In the genomic region with DNA sequence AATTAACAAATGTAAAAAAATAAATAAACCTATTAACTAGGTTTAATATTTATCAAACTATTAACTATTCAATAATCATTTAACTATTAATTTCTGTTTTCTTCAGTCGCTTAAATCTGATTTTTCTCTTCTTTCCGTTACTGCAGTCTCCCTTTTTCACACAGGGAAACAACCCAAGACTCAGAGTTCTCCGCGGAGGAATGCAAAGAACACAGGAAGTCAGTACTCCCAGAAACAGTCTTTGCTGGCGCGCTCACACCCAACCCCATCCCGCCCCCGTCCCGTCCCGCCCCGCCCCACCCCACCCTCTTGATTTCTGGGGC, we compare ENCODE assay signal across 8 cellular contexts. TPM values are rescaled to one million over a fixed set of nuclear protein-coding genes. Genes with fewer than 3 reads are reported as not detected.
A peak's percentile ranks its signal among the peaks of the same experiment; 100 is the strongest.
DNase-seq lines count a peak whose midpoint lies in the region; ATAC-seq, FAIRE-seq and TF ChIP-seq lines count a peak whose summit lies in the region.

No MANE protein-coding gene starts in this region.

- H3K9me3 ChIP-seq in adrenal gland (replicated peaks in 1 of 3) (no peaks in the 10 kb centered on the region), HepG2 (ENCODE audit: low read length) (no peaks in the 10 kb centered on the region), thymus (ENCODE audit: control insufficient read depth) (no peaks in the 10 kb centered on the region)

- peak overlapping the region in 4 of 5 donors; percentile 48 to 90 (median 86) for H3K27ac ChIP-seq in adrenal gland
- H3K27ac ChIP-seq in HepG2 (ENCODE audit: extremely low read length, insufficient read depth, low read length), result peak overlapping the region; percentile 76
- peak overlapping the region; percentile 64 for H3K27ac ChIP-seq in thymus (ENCODE audit: low read depth)

- H4K20me1 ChIP-seq in HepG2 (ENCODE audit: insufficient read depth, low read length), result 0 out of 2 replicates have a peak, but pooled peaks cover 3% of the 10 kb centered on the region

- intact Hi-C loops in adrenal gland (cut with DNase I), result no loop called here
- intact Hi-C loops in HepG2 (cut with micrococcal nuclease; ENCODE audit: unreplicated experiment), result no loop called here

- POLR2A ChIA-PET in activated CD4-positive, alpha-beta T cell treated with anti-CD3 and anti-CD28 coated beads, Interleukin-2, amount 10 ng/mL, durations not matched to agents 7 days and 5 days (lab: Charles Lee), result no interaction called here
- POLR2A ChIA-PET in HepG2 (lab: Yijun Ruan, JAX), result interaction anchor here (0.9 kb wide), 1 partner anchor 14 kb away, joined by 3 read pairs; no protein-coding TSS in a partner anchor

- peak overlapping the region; percentile 77 for H2AFZ ChIP-seq in HepG2 (ENCODE audit: low read length)

- no peak for TF ChIP-seq RAD21 in HepG2 (CRISPR knock-in tag; IDR thresholded peaks at IDR 0.05)

- H3K79me2 ChIP-seq in HepG2 (ENCODE audit: insufficient read depth, low read length), result peaks cover 13% of the 10 kb centered on the region

- H3K4me2 ChIP-seq in HepG2 (ENCODE audit: low read depth, low read length), result peak overlapping the region; percentile 77

- CTCF ChIA-PET in activated CD4-positive, alpha-beta T cell treated with anti-CD3 and anti-CD28 coated beads, Interleukin-2, amount 10 ng/mL, durations not matched to agents 7 days and 5 days (lab: Charles Lee), result interaction anchor here (2.2 kb wide), 1 partner anchor 18 kb away, joined by 15 read pairs; no protein-coding TSS in a partner anchor
- CTCF ChIA-PET in HepG2 (lab: Yijun Ruan, JAX; ENCODE audit: low intra/inter-chr PET ratio, low total read pairs), result interaction anchor here (0.8 to 1.5 kb wide), 3 partner anchors 19 to 103 kb away, joined by 3 to 6 read pairs (median 4); no protein-coding TSS in a partner anchor

- H3K4me1 Mint-ChIP-seq in activated CD4-positive, alpha-beta T cell treated with anti-CD3 and anti-CD28 coated beads, Interleukin-2, amount 10 ng/mL, durations not matched to agents 7 days and 5 days, result peaks cover 44% of the 10 kb centered on the region

- in situ Hi-C loops in HepG2 (cut with HindIII; ENCODE audit: extremely low pct_ligation_motif_present, low pct_unique_long_range_greater_than_20kb), result loop anchor here (25.0 kb wide), 1 partner anchor 652 kb away; a partner anchor contains a TSS

- H3K36me3 ChIP-seq in adrenal gland (replicated peaks in 1 of 2), result peaks cover 0 to 29% of the 10 kb centered on the region in 2 donors
- peaks cover 12 to 25% of the 10 kb centered on the region in 2 experiments for H3K36me3 ChIP-seq in HepG2 (replicated peaks in 1 of 2; ENCODE audit: control insufficient read depth in 1 of 2, insufficient read depth in 2 of 2, low read length in 2 of 2)
- H3K36me3 ChIP-seq in thymus (ENCODE audit: control insufficient read depth, insufficient read depth), result peaks cover 19% of the 10 kb centered on the region

- peak overlapping the region; percentile 90 for H3K27ac Mint-ChIP-seq in activated CD4-positive, alpha-beta T cell treated with anti-CD3 and anti-CD28 coated beads, Interleukin-2, amount 10 ng/mL, durations not matched to agents 7 days and 5 days

- no TSS peak for BruUV-seq in HepG2 (replicated peaks; lab: Mats Ljungman, UMichigan)

- no peaks in the 10 kb centered on the region for H3K9me3 Mint-ChIP-seq in activated CD4-positive, alpha-beta T cell treated with anti-CD3 and anti-CD28 coated beads, Interleukin-2, amount 10 ng/mL, durations not matched to agents 7 days and 5 days

- TF ChIP-seq POLR2A in adrenal gland (IDR thresholded peaks at IDR 0.05) (peak in 1 of 2 donors; percentile 57), HepG2 (IDR thresholded peaks at IDR 0.05; ENCODE audit: insufficient read depth in 1 of 2, low read depth in 2 of 2, low read length in 2 of 2) (no peak)

- peak overlapping the region; percentile 91 for H3K4me3 Mint-ChIP-seq in activated CD4-positive, alpha-beta T cell treated with anti-CD3 and anti-CD28 coated beads, Interleukin-2, amount 10 ng/mL, durations not matched to agents 7 days and 5 days

- DNase-seq in activated CD4-positive, alpha-beta T cell treated with anti-CD3 and anti-CD28 coated beads, Interleukin-2, amount 10 ng/mL, durations not matched to agents 7 days and 5 days, result no peak
- DNase-seq in activated CD4-positive, alpha-beta T cell treated with anti-CD3 and anti-CD28 coated beads for 48 hours, result no peak
- no peak for DNase-seq in adrenal gland
- no peak for DNase-seq in HepG2 (ENCODE audit: low spot score)
- no peak for DNase-seq in RCC 7860 (ENCODE audit: low spot score)
- DNase-seq in activated effector memory CD4-positive, alpha-beta T cell treated with Interleukin-2 at 50 U/mL for 16 hours, result no peak
- no peak for DNase-seq in frontal cortex (ENCODE audit: low spot score in 2 of 2)

- H3K36me3 Mint-ChIP-seq in activated CD4-positive, alpha-beta T cell treated with anti-CD3 and anti-CD28 coated beads, Interleukin-2, amount 10 ng/mL, durations not matched to agents 7 days and 5 days (ENCODE audit: low read depth), result peaks cover 28% of the 10 kb centered on the region

- FAIRE-seq in HepG2 (lab: Jason Lieb, UNC) (no peak), RCC 7860 (lab: Jason Lieb, UNC) (no peak), frontal cortex (lab: Jason Lieb, UNC) (no peak)

- peak overlapping the region; percentile 43; the same call in 1 of the 2 replicates for H3K9ac ChIP-seq in HepG2 (ENCODE audit: insufficient read depth, low read depth, low read length)

- WGBS in adrenal gland, 4 donors, result 0 to 1% (median 1%) methylated on average over 9 to 11 of the region's 11 CpGs
- 5% methylated on average over 11 of the region's 11 CpGs for WGBS in HepG2 (ENCODE audit: low lambda C conversion rate)
- 3% methylated on average over 11 of the region's 11 CpGs for WGBS in thymus

- H3K4me3 ChIP-seq in adrenal gland (peak overlapping the region in 2 of 4 donors; percentile 88 to 95), HepG2 (replicated peaks in 1 of 3; ENCODE audit: insufficient read depth in 1 of 3, low read depth in 2 of 3, low read length in 3 of 3) (peak overlapping the region; percentile 17 to 94 (median 72); a peak in 5 of 6 replicates), thymus (ENCODE audit: low read length) (peak overlapping the region; percentile 85)

- TF ChIP-seq EP300 in HepG2 (IDR thresholded peaks at IDR 0.05; ENCODE audit: low read depth in 2 of 2, low read length in 2 of 2) (no peak), HepG2 (CRISPR knock-in tag; IDR thresholded peaks at IDR 0.05; ENCODE audit: borderline replicate concordance) (no peak)

- TF ChIP-seq CTCF in adrenal gland (IDR thresholded peaks at IDR 0.05) (no peak), HepG2 (CRISPR knock-in tag; IDR thresholded peaks at IDR 0.05) (no peak)

- no peaks in the 10 kb centered on the region for H3K27me3 Mint-ChIP-seq in activated CD4-positive, alpha-beta T cell treated with anti-CD3 and anti-CD28 coated beads, Interleukin-2, amount 10 ng/mL, durations not matched to agents 7 days and 5 days

- no peak for ATAC-seq in HepG2

- H3K27me3 ChIP-seq in adrenal gland (no peaks in the 10 kb centered on the region), HepG2 (ENCODE audit: control insufficient read depth in 1 of 2, insufficient read depth in 2 of 2, low read length in 2 of 2) (no peaks in the 10 kb centered on the region; a peak in 2 of 5 replicates), thymus (ENCODE audit: control insufficient read depth, insufficient read depth) (no peaks in the 10 kb centered on the region)

- H3K4me1 ChIP-seq in adrenal gland (replicated peaks in 1 of 2) (peaks cover 22 to 39% of the 10 kb centered on the region in 2 donors), HepG2 (ENCODE audit: insufficient read depth, low read length) (peaks cover 26% of the 10 kb centered on the region), thymus (ENCODE audit: control insufficient read depth, insufficient read depth, low read length) (peaks cover 20% of the 10 kb centered on the region)

RNA-seq across cellular contexts. Expression of a gene that starts 0.4 kb away (rescaled TPM):
- 10 to 100 TPM; 97.4 to 99.6 TPM for total RNA-seq in activated CD4-positive, alpha-beta T cell treated with anti-CD3 and anti-CD28 coated beads, Interleukin-2, amount 10 ng/mL, durations not matched to agents 7 days and 5 days
- 100 to 1,000 TPM in 3 of 8 donors, 10 to 100 TPM in 5; 66.2 to 231 (median 90.5) TPM for total RNA-seq in adrenal gland
- 100 to 1,000 TPM in 2 of 3 donors, 10 to 100 TPM in 1; 86.9 to 202 (median 176) TPM for polyA plus RNA-seq in adrenal gland
- 46.9 and 122 TPM in 2 replicates for total RNA-seq in HepG2 (2016; rRNA removed; fragmentation: Illumina TruSeq; extraction: Trizol)
- 18.7 and 20.5 TPM in 2 replicates for total RNA-seq in HepG2 (2016; cell fraction: cytosol; rRNA removed; fragmentation: Illumina TruSeq; extraction: Trizol; ENCODE audit: low read depth)
- 49.4 and 123 TPM in 2 replicates for total RNA-seq in HepG2 (2016; cell fraction: insoluble cytoplasmic fraction; rRNA removed; fragmentation: Illumina TruSeq; extraction: Trizol)
- total RNA-seq in HepG2 (2016; cell fraction: membrane; rRNA removed; fragmentation: Illumina TruSeq; extraction: Trizol), result 27.3 and 30.4 TPM in 2 replicates
- 151 and 177 TPM in 2 replicates for total RNA-seq in HepG2 (2016; cell fraction: nucleus; rRNA removed; fragmentation: Illumina TruSeq; extraction: Trizol)
- 181 and 199 TPM in 2 replicates for polyA plus RNA-seq in HepG2 (2011; rRNA removed)
- 74.5 and 86.8 TPM in 2 replicates for polyA plus RNA-seq in HepG2 (2011; cell fraction: cytosol; rRNA removed)
- polyA plus RNA-seq in HepG2 (2011; cell fraction: nucleus; rRNA removed), result 820 and 854 TPM in 2 replicates
- polyA plus RNA-seq in HepG2 (2012), result 82.9 and 101 TPM in 2 replicates
- 14.7 and 14.8 TPM in 2 replicates for polyA plus RNA-seq in HepG2 (2016; cell fraction: cytosol; fragmentation: Illumina TruSeq; extraction: Trizol; ENCODE audit: low read depth)
- 45.9 and 46.8 TPM in 2 replicates for polyA plus RNA-seq in HepG2 (2016; cell fraction: insoluble cytoplasmic fraction; fragmentation: Illumina TruSeq; extraction: Trizol; ENCODE audit: low read depth)
- 20.2 and 21.4 TPM in 2 replicates for polyA plus RNA-seq in HepG2 (2016; cell fraction: membrane; fragmentation: Illumina TruSeq; extraction: Trizol; ENCODE audit: low read depth)
- polyA plus RNA-seq in HepG2 (2016; cell fraction: nucleus; fragmentation: Illumina TruSeq; extraction: Trizol; ENCODE audit: insufficient read depth, low read depth), result 319 and 359 TPM in 2 replicates
- polyA minus RNA-seq in HepG2 (2011; rRNA and poly(A)+ RNA removed; ENCODE audit: low replicate concordance), result 85.8 and 94.1 TPM in 2 replicates
- polyA minus RNA-seq in HepG2 (2011; cell fraction: cytosol; rRNA and poly(A)+ RNA removed), result 23.1 and 30.7 TPM in 2 replicates
- polyA minus RNA-seq in HepG2 (2011; cell fraction: nucleus; rRNA and poly(A)+ RNA removed), result 121 and 123 TPM in 2 replicates
- 99.5 TPM for polyA plus RNA-seq in thymus
- total RNA-seq in frontal cortex, result 27.7 TPM

RNA-seq across cellular contexts. Expression of a gene that starts 9.7 kb away (rescaled TPM):
- under 1 TPM; 0.25 to 0.37 TPM for total RNA-seq in activated CD4-positive, alpha-beta T cell treated with anti-CD3 and anti-CD28 coated beads, Interleukin-2, amount 10 ng/mL, durations not matched to agents 7 days and 5 days
- total RNA-seq in adrenal gland (under 1 TPM in 1 of 8 donors, not detected in 7; 0.29 TPM), HepG2 (2016; rRNA removed; fragmentation: Illumina TruSeq; extraction: Trizol) (0.11 TPM in 1 of 2 replicates, not detected in the other), frontal cortex (not detected)
- polyA plus RNA-seq in adrenal gland (under 1 TPM in 1 of 3 donors, not detected in 2; 0.24 TPM), HepG2 (2011; rRNA removed) (0.05 and 0.08 TPM in 2 replicates), thymus (7.0 TPM)
- not detected in 2 replicates for total RNA-seq in HepG2 (2016; cell fraction: cytosol; rRNA removed; fragmentation: Illumina TruSeq; extraction: Trizol; ENCODE audit: low read depth)
- not detected in 2 replicates for total RNA-seq in HepG2 (2016; cell fraction: insoluble cytoplasmic fraction; rRNA removed; fragmentation: Illumina TruSeq; extraction: Trizol)
- total RNA-seq in HepG2 (2016; cell fraction: membrane; rRNA removed; fragmentation: Illumina TruSeq; extraction: Trizol), result not detected in 2 replicates
- not detected in 2 replicates for total RNA-seq in HepG2 (2016; cell fraction: nucleus; rRNA removed; fragmentation: Illumina TruSeq; extraction: Trizol)
- polyA plus RNA-seq in HepG2 (2011; cell fraction: cytosol; rRNA removed), result not detected in 2 replicates
- polyA plus RNA-seq in HepG2 (2011; cell fraction: nucleus; rRNA removed), result 0.19 and 0.23 TPM in 2 replicates
- polyA plus RNA-seq in HepG2 (2012), result not detected in 2 replicates
- not detected in 2 replicates for polyA plus RNA-seq in HepG2 (2016; cell fraction: cytosol; fragmentation: Illumina TruSeq; extraction: Trizol; ENCODE audit: low read depth)
- polyA plus RNA-seq in HepG2 (2016; cell fraction: insoluble cytoplasmic fraction; fragmentation: Illumina TruSeq; extraction: Trizol; ENCODE audit: low read depth), result not detected in 2 replicates
- not detected in 2 replicates for polyA plus RNA-seq in HepG2 (2016; cell fraction: membrane; fragmentation: Illumina TruSeq; extraction: Trizol; ENCODE audit: low read depth)
- polyA plus RNA-seq in HepG2 (2016; cell fraction: nucleus; fragmentation: Illumina TruSeq; extraction: Trizol; ENCODE audit: insufficient read depth, low read depth), result 0.37 TPM in 1 of 2 replicates, not detected in the other
- 0.80 TPM in 1 of 2 replicates, not detected in the other for polyA minus RNA-seq in HepG2 (2011; rRNA and poly(A)+ RNA removed; ENCODE audit: low replicate concordance)
- not detected in 2 replicates for polyA minus RNA-seq in HepG2 (2011; cell fraction: cytosol; rRNA and poly(A)+ RNA removed)
- polyA minus RNA-seq in HepG2 (2011; cell fraction: nucleus; rRNA and poly(A)+ RNA removed), result not detected in 2 replicates

RNA-seq across cellular contexts. Expression of a gene that starts 34.1 kb away (rescaled TPM):
- not detected for total RNA-seq in activated CD4-positive, alpha-beta T cell treated with anti-CD3 and anti-CD28 coated beads, Interleukin-2, amount 10 ng/mL, durations not matched to agents 7 days and 5 days
- total RNA-seq in adrenal gland (10 to 100 TPM in 3 of 8 donors, 1 to 10 TPM in 4, not detected in 1; 3.1 to 16.8 (median 6.5) TPM), HepG2 (2016; rRNA removed; fragmentation: Illumina TruSeq; extraction: Trizol) (0.69 TPM in 2 replicates), frontal cortex (not detected)
- polyA plus RNA-seq in adrenal gland (10 to 100 TPM in 2 of 3 donors, 1 to 10 TPM in 1; 4.0 to 16.4 (median 12.9) TPM), HepG2 (2011; rRNA removed) (not detected in 2 replicates), thymus (16.6 TPM)
- 0.35 and 0.40 TPM in 2 replicates for total RNA-seq in HepG2 (2016; cell fraction: cytosol; rRNA removed; fragmentation: Illumina TruSeq; extraction: Trizol; ENCODE audit: low read depth)
- 0.26 and 0.27 TPM in 2 replicates for total RNA-seq in HepG2 (2016; cell fraction: insoluble cytoplasmic fraction; rRNA removed; fragmentation: Illumina TruSeq; extraction: Trizol)
- total RNA-seq in HepG2 (2016; cell fraction: membrane; rRNA removed; fragmentation: Illumina TruSeq; extraction: Trizol), result 0.52 TPM in 1 of 2 replicates, not detected in the other
- 0.59 TPM in 1 of 2 replicates, not detected in the other for total RNA-seq in HepG2 (2016; cell fraction: nucleus; rRNA removed; fragmentation: Illumina TruSeq; extraction: Trizol)
- not detected in 2 replicates for polyA plus RNA-seq in HepG2 (2011; cell fraction: cytosol; rRNA removed)
- not detected in 2 replicates for polyA plus RNA-seq in HepG2 (2011; cell fraction: nucleus; rRNA removed)
- polyA plus RNA-seq in HepG2 (2012), result not detected in 2 replicates
- 0.64 and 1.1 TPM in 2 replicates for polyA plus RNA-seq in HepG2 (2016; cell fraction: cytosol; fragmentation: Illumina TruSeq; extraction: Trizol; ENCODE audit: low read depth)
- 0.97 and 1.9 TPM in 2 replicates for polyA plus RNA-seq in HepG2 (2016; cell fraction: insoluble cytoplasmic fraction; fragmentation: Illumina TruSeq; extraction: Trizol; ENCODE audit: low read depth)
- 0.56 and 0.82 TPM in 2 replicates for polyA plus RNA-seq in HepG2 (2016; cell fraction: membrane; fragmentation: Illumina TruSeq; extraction: Trizol; ENCODE audit: low read depth)
- polyA plus RNA-seq in HepG2 (2016; cell fraction: nucleus; fragmentation: Illumina TruSeq; extraction: Trizol; ENCODE audit: insufficient read depth, low read depth), result 1.7 and 3.1 TPM in 2 replicates
- not detected in 2 replicates for polyA minus RNA-seq in HepG2 (2011; rRNA and poly(A)+ RNA removed; ENCODE audit: low replicate concordance)
- not detected in 2 replicates for polyA minus RNA-seq in HepG2 (2011; cell fraction: cytosol; rRNA and poly(A)+ RNA removed)
- polyA minus RNA-seq in HepG2 (2011; cell fraction: nucleus; rRNA and poly(A)+ RNA removed), result not detected in 2 replicates

RNA-seq across cellular contexts. Expression of a gene that starts 35.4 kb away (rescaled TPM):
- 10 to 100 TPM; 10.4 to 11.0 TPM for total RNA-seq in activated CD4-positive, alpha-beta T cell treated with anti-CD3 and anti-CD28 coated beads, Interleukin-2, amount 10 ng/mL, durations not matched to agents 7 days and 5 days
- total RNA-seq in adrenal gland, result 1,000 to 10,000 TPM in 1 of 8 donors, 100 to 1,000 TPM in 7; 401 to 1,323 (median 686) TPM
- 100 to 1,000 TPM; 399 to 639 (median 619) TPM for polyA plus RNA-seq in adrenal gland
- 27.2 and 27.4 TPM in 2 replicates for total RNA-seq in HepG2 (2016; rRNA removed; fragmentation: Illumina TruSeq; extraction: Trizol)
- total RNA-seq in HepG2 (2016; cell fraction: cytosol; rRNA removed; fragmentation: Illumina TruSeq; extraction: Trizol; ENCODE audit: low read depth), result 7.0 and 7.9 TPM in 2 replicates
- 23.1 and 29.2 TPM in 2 replicates for total RNA-seq in HepG2 (2016; cell fraction: insoluble cytoplasmic fraction; rRNA removed; fragmentation: Illumina TruSeq; extraction: Trizol)
- 8.1 and 9.2 TPM in 2 replicates for total RNA-seq in HepG2 (2016; cell fraction: membrane; rRNA removed; fragmentation: Illumina TruSeq; extraction: Trizol)
- total RNA-seq in HepG2 (2016; cell fraction: nucleus; rRNA removed; fragmentation: Illumina TruSeq; extraction: Trizol), result 21.6 and 27.8 TPM in 2 replicates
- 143 and 189 TPM in 2 replicates for polyA plus RNA-seq in HepG2 (2011; rRNA removed)
- 91.9 and 130 TPM in 2 replicates for polyA plus RNA-seq in HepG2 (2011; cell fraction: cytosol; rRNA removed)
- polyA plus RNA-seq in HepG2 (2011; cell fraction: nucleus; rRNA removed), result 360 and 469 TPM in 2 replicates
- 75.5 and 109 TPM in 2 replicates for polyA plus RNA-seq in HepG2 (2012)
- 4.3 and 4.9 TPM in 2 replicates for polyA plus RNA-seq in HepG2 (2016; cell fraction: cytosol; fragmentation: Illumina TruSeq; extraction: Trizol; ENCODE audit: low read depth)
- 42.0 and 43.6 TPM in 2 replicates for polyA plus RNA-seq in HepG2 (2016; cell fraction: insoluble cytoplasmic fraction; fragmentation: Illumina TruSeq; extraction: Trizol; ENCODE audit: low read depth)
- polyA plus RNA-seq in HepG2 (2016; cell fraction: membrane; fragmentation: Illumina TruSeq; extraction: Trizol; ENCODE audit: low read depth), result 7.2 TPM in 2 replicates
- 76.3 and 87.7 TPM in 2 replicates for polyA plus RNA-seq in HepG2 (2016; cell fraction: nucleus; fragmentation: Illumina TruSeq; extraction: Trizol; ENCODE audit: insufficient read depth, low read depth)
- polyA minus RNA-seq in HepG2 (2011; rRNA and poly(A)+ RNA removed; ENCODE audit: low replicate concordance), result 5.2 and 91.7 TPM in 2 replicates
- polyA minus RNA-seq in HepG2 (2011; cell fraction: cytosol; rRNA and poly(A)+ RNA removed), result 23.4 and 34.4 TPM in 2 replicates
- 87.3 and 125 TPM in 2 replicates for polyA minus RNA-seq in HepG2 (2011; cell fraction: nucleus; rRNA and poly(A)+ RNA removed)
- 77.8 TPM for polyA plus RNA-seq in thymus
- total RNA-seq in frontal cortex, result 92.9 TPM

RNA-seq across cellular contexts. Expression of a gene that starts 40.6 kb away (rescaled TPM):
- not detected for total RNA-seq in activated CD4-positive, alpha-beta T cell treated with anti-CD3 and anti-CD28 coated beads, Interleukin-2, amount 10 ng/mL, durations not matched to agents 7 days and 5 days
- total RNA-seq in adrenal gland (1 to 10 TPM in 2 of 8 donors, under 1 TPM in 1, not detected in 5; 0.31 to 1.1 (median 1.0) TPM), HepG2 (2016; rRNA removed; fragmentation: Illumina TruSeq; extraction: Trizol) (0.58 and 0.63 TPM in 2 replicates), frontal cortex (not detected)
- polyA plus RNA-seq in adrenal gland (under 1 TPM in 2 of 3 donors, not detected in 1; 0.44 to 0.80 TPM), HepG2 (2011; rRNA removed) (1.7 and 4.2 TPM in 2 replicates), thymus (0.30 TPM)
- total RNA-seq in HepG2 (2016; cell fraction: cytosol; rRNA removed; fragmentation: Illumina TruSeq; extraction: Trizol; ENCODE audit: low read depth), result not detected in 2 replicates
- 0.89 and 1.0 TPM in 2 replicates for total RNA-seq in HepG2 (2016; cell fraction: insoluble cytoplasmic fraction; rRNA removed; fragmentation: Illumina TruSeq; extraction: Trizol)
- total RNA-seq in HepG2 (2016; cell fraction: membrane; rRNA removed; fragmentation: Illumina TruSeq; extraction: Trizol), result 0.72 and 1.5 TPM in 2 replicates
- 1.1 and 1.4 TPM in 2 replicates for total RNA-seq in HepG2 (2016; cell fraction: nucleus; rRNA removed; fragmentation: Illumina TruSeq; extraction: Trizol)
- polyA plus RNA-seq in HepG2 (2011; cell fraction: cytosol; rRNA removed), result 1.2 and 2.2 TPM in 2 replicates
- polyA plus RNA-seq in HepG2 (2011; cell fraction: nucleus; rRNA removed), result 4.3 and 5.0 TPM in 2 replicates
- 1.6 and 3.7 TPM in 2 replicates for polyA plus RNA-seq in HepG2 (2012)
- 0.58 and 0.72 TPM in 2 replicates for polyA plus RNA-seq in HepG2 (2016; cell fraction: cytosol; fragmentation: Illumina TruSeq; extraction: Trizol; ENCODE audit: low read depth)
- polyA plus RNA-seq in HepG2 (2016; cell fraction: insoluble cytoplasmic fraction; fragmentation: Illumina TruSeq; extraction: Trizol; ENCODE audit: low read depth), result 0.66 and 1.7 TPM in 2 replicates
- 0.56 and 0.69 TPM in 2 replicates for polyA plus RNA-seq in HepG2 (2016; cell fraction: membrane; fragmentation: Illumina TruSeq; extraction: Trizol; ENCODE audit: low read depth)
- 0.44 and 2.4 TPM in 2 replicates for polyA plus RNA-seq in HepG2 (2016; cell fraction: nucleus; fragmentation: Illumina TruSeq; extraction: Trizol; ENCODE audit: insufficient read depth, low read depth)
- polyA minus RNA-seq in HepG2 (2011; rRNA and poly(A)+ RNA removed; ENCODE audit: low replicate concordance), result 2.2 TPM in 1 of 2 replicates, not detected in the other
- polyA minus RNA-seq in HepG2 (2011; cell fraction: cytosol; rRNA and poly(A)+ RNA removed), result 1.1 and 1.9 TPM in 2 replicates
- polyA minus RNA-seq in HepG2 (2011; cell fraction: nucleus; rRNA and poly(A)+ RNA removed), result 4.1 and 4.7 TPM in 2 replicates
